ENCODE assay signal across 1 cellular context in the genomic region with DNA sequence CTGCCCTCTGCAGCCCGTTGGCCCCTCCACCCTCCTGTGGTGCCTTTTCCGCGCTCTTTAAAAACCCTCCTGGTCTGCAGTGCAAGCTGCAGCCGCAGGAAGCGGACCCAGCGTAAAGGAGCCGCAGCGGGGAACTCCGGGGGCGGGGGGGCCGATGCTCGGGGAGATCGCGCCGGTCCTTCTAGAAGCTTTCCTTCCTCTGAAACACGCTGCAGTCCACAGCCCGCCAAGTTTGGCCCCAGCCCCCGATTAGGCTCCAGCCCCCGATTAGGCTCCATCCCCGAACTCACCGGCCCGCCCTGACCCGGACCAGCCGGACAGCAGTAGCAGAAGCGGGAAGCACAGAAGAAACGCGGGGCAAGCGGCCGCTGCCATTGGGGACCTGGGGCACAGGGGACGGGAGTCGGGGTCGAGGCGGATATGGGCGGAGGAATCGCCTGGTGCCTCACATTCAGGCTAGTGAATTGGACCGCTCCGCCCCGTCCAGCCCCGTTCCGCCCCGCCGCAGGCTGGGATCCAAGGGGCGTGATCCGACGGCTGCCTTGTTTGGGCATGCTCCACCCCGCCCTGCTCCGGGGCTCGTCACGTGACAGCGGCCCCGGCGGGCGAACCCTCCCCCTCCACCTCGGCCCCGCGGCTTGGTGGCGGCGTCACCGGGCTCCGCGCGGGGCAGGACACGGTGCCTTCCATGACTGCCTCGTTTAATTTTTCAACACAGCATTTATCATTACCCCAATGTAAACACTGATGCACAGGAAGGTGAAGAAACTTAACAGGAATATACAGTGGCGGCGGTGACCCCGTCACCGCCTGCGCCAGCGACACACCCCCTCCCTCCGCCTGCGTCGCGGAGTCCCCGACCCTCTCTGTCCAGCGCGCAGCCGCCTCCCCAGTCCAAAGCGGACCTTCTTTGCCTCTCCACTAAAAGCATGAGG.
TF ChIP-seq lines count a peak whose summit lies in the region.

No MANE protein-coding gene starts in this region.

TF ChIP-seq in SK-N-SH, 30 proteins besides CTCF, POLR2A, EP300 and RAD21 (continued from another document):
- TF ChIP-seq IRF3 (IDR thresholded peaks at IDR 0.05; ENCODE audit: low read depth, low read length) (no peak), USF2 (IDR thresholded peaks at IDR 0.05; ENCODE audit: borderline replicate concordance, low read depth, low read length) (peak; percentile 43; the same call in 1 of the 2 replicates), FOSL2 (IDR thresholded peaks at IDR 0.05; ENCODE audit: borderline replicate concordance, low read depth) (no peak), SMC3 (IDR thresholded peaks at IDR 0.05; ENCODE audit: low read depth, low read length) (no peak), MXI1 (IDR thresholded peaks at IDR 0.05; ENCODE audit: low read depth, low read length) (no peak), POLR2AphosphoS5 (IDR thresholded peaks at IDR 0.05; ENCODE audit: low read depth, low read length) (no peak), RCOR1 (IDR thresholded peaks at IDR 0.05; ENCODE audit: low read length) (peak; percentile 39; the same call in 1 of the 2 replicates)
- TF ChIP-seq, protein P1, sequence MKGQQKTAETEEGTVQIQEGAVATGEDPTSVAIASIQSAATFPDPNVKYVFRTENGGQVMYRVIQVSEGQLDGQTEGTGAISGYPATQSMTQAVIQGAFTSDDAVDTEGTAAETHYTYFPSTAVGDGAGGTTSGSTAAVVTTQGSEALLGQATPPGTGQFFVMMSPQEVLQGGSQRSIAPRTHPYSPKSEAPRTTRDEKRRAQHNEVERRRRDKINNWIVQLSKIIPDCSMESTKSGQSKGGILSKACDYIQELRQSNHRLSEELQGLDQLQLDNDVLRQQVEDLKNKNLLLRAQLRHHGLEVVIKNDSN (IDR thresholded peaks at IDR 0.05; ENCODE audit: borderline replicate concordance, low read depth): peak; percentile 95
